23 cellular contexts compared by ENCODE assay signal in the genomic region with DNA sequence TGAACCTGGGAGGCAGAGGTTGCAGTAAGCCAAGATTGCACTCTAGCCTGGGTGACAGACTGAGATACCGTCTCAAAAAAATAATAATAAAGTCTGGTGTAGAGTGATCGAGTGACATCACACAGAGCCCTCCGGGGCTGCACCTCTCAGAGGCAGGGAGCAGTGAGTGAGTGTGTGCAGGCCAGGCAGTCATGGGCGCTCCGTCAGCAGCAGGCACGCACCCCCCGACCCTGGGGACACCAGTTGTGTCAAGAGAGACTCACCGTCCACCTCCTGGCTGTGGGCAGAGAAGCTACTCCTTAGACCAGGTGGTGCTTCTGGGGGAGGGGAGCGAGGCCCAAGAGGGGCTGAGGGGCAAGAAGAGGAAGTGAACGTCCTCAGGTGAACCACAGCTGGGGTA.
"Had no signal": no experiment of that assay in that cellular context is flagged by ENCODE, and none has a peak within 500 bp of the region (broad histone marks: within the 10 kb centered on the region; RNA-seq: fewer than 3 reads in every experiment).

No MANE protein-coding gene starts in this region.

- ATAC-seq: gastroesophageal sphincter; lower lobe of right lung; sciatic nerve; stimulated activated naive B cell treated with anti-CD40 and anti-IgM and Interleukin-4, amounts not matched to agents 10 μg/mL and 1 μg/mL and 100 μg/mL, for 72 hours had no signal

- H3K9me3 ChIP-seq: breast epithelium, colonic mucosa, gastroesophageal sphincter, lower lobe of right lung, transverse colon had no signal

- H3K27ac ChIP-seq: colonic mucosa, dorsolateral prefrontal cortex, epithelial cell of prostate, gastroesophageal sphincter, transverse colon had no signal

- H3K27me3 ChIP-seq: breast epithelium, colonic mucosa, dorsolateral prefrontal cortex, transverse colon had no signal

- H3K36me3 ChIP-seq: breast epithelium, colonic mucosa, gastroesophageal sphincter, lower lobe of right lung, transverse colon had no signal

- H3K36me3 Mint-ChIP-seq: activated naive CD8-positive, alpha-beta T cell; stimulated activated naive B cell treated with anti-CD40 and anti-IgM and Interleukin-4, amounts not matched to agents 10 μg/mL and 1 μg/mL and 100 μg/mL, for 72 hours had no signal

- FAIRE-seq: small intestine had no signal

- H3K27ac Mint-ChIP-seq: activated naive CD8-positive, alpha-beta T cell; nephron progenitor cell; stimulated activated naive B cell treated with anti-CD40 and anti-IgM and Interleukin-4, amounts not matched to agents 10 μg/mL and 1 μg/mL and 100 μg/mL, for 72 hours; T-helper 1 cell treated with Interleukin-12 subunit alpha and Interleukin-12 subunit beta and Interleukin-4 antibody, amounts not matched to agents 30 μg/mL and 1 μg/mL, for 36 hours had no signal

- H3K4me3 ChIP-seq: breast epithelium, colonic mucosa, dorsolateral prefrontal cortex, gastroesophageal sphincter, lower lobe of right lung, transverse colon had no signal

- H3K4me3 Mint-ChIP-seq: activated naive CD8-positive, alpha-beta T cell; nephron progenitor cell; stimulated activated naive B cell treated with anti-CD40 and anti-IgM and Interleukin-4, amounts not matched to agents 10 μg/mL and 1 μg/mL and 100 μg/mL, for 72 hours; T-helper 1 cell treated with Interleukin-12 subunit alpha and Interleukin-12 subunit beta and Interleukin-4 antibody, amounts not matched to agents 30 μg/mL and 1 μg/mL, for 36 hours had no signal

- DNase-seq: activated CD4-positive, alpha-beta T cell treated with anti-CD3 and anti-CD28 coated beads for 4 hours; activated CD4-positive, alpha-beta T cell treated with anti-CD3 and anti-CD28 coated beads, Interleukin-2, amount 50 U/mL, for 48 hours; activated CD4-positive, CD25-positive, alpha-beta regulatory T cell; activated effector memory CD4-positive, alpha-beta T cell treated with anti-CD3 and anti-CD28 coated beads, Interleukin-2, amount 50 U/mL, for 16 hours; activated T-cell treated with anti-CD3 and anti-CD28 coated beads for 4 hours; amniotic stem cell; colonic mucosa; dorsolateral prefrontal cortex; head of caudate nucleus; islet precursor cell; lower lobe of right lung; midbrain; nephron progenitor cell; occipital lobe; small intestine; stimulated activated naive B cell treated with anti-CD40 and anti-IgM and Interleukin-4, amounts not matched to agents 10 μg/mL and 1 μg/mL and 100 μg/mL, for 72 hours; transverse colon had no signal

- H3K4me1 ChIP-seq: colonic mucosa had no signal
